Comparison of ENCODE assay signal across 10 cellular contexts in genomic region chr5:102959055-102959454, GRCh38.
DNase-seq lines count a peak whose midpoint lies in the region; ATAC-seq, FAIRE-seq and TF ChIP-seq lines count a peak whose summit lies in the region.
"Had no signal": no experiment of that assay in that cellular context is flagged by ENCODE, and none has a peak within 500 bp of the region (broad histone marks: within the 10 kb centered on the region; RNA-seq: fewer than 3 reads in every experiment).

No MANE protein-coding gene starts in this region.

- TF ChIP-seq EP300 in GM12878 (IDR thresholded peaks at IDR 0.05; ENCODE audit: borderline replicate concordance in 1 of 2, control insufficient read depth in 1 of 2, low read depth in 2 of 2, low read length in 2 of 2): no peak

- no peaks in the 10 kb centered on the region for H3K9me3 ChIP-seq in GM12878 (replicated peaks; ENCODE audit: control insufficient read depth, insufficient read depth, low read length)

- intact Hi-C loops in GM12878 (cut with micrococcal nuclease; ENCODE audit: unreplicated experiment): no loop called here

- no peak for TF ChIP-seq RAD21 in GM12878 (IDR thresholded peaks at IDR 0.05; ENCODE audit: insufficient read depth, low read depth, low read length)

- FAIRE-seq in GM12878 (lab: Jason Lieb, UNC): no peak

- 68% methylated on average over 1 of the region's 1 CpG for WGBS in GM12878 (ENCODE audit: insufficient coverage, insufficient replicate concordance, low lambda C conversion rate, missing lambda C conversion rate)

- H3K36me3 ChIP-seq in GM12878 (ENCODE audit: control insufficient read depth in 2 of 2, insufficient read depth in 2 of 2, low read length in 1 of 2): no peaks in the 10 kb centered on the region; a peak in 1 of 4 replicates

- in situ Hi-C loops in GM12878 (cut with MboI): no loop called here

- no peaks in the 10 kb centered on the region for H3K9me3 Mint-ChIP-seq in activated T-cell treated with anti-CD3 and anti-CD28 coated beads, Interleukin-2, amount 50 U/mL, for 24 hours

- no peak for TF ChIP-seq POLR2A in GM12878 (IDR thresholded peaks at IDR 0.05; ENCODE audit: low read depth, low read length)

- no peaks in the 10 kb centered on the region for H4K20me1 ChIP-seq in GM12878 (ENCODE audit: control insufficient read depth, insufficient read depth)

- peaks cover 4% of the 10 kb centered on the region for H3K4me1 Mint-ChIP-seq in activated T-cell treated with anti-CD3 and anti-CD28 coated beads, Interleukin-2, amount 50 U/mL, for 24 hours (ENCODE audit: low read depth)

- no peaks in the 10 kb centered on the region for H3K4me1 ChIP-seq in GM12878 (ENCODE audit: control insufficient read depth, insufficient read depth, low read length)

- H3K4me3 Mint-ChIP-seq in activated T-cell treated with anti-CD3 and anti-CD28 coated beads, Interleukin-2, amount 50 U/mL, for 24 hours: no peak overlapping the region

- H2AFZ ChIP-seq in GM12878 (ENCODE audit: control insufficient read depth, low read depth, low read length): no peak overlapping the region

- BruUV-seq in GM12878 (replicated peaks; lab: Mats Ljungman, UMichigan): no TSS peak

- no peaks in the 10 kb centered on the region for H3K27me3 Mint-ChIP-seq in activated T-cell treated with anti-CD3 and anti-CD28 coated beads, Interleukin-2, amount 50 U/mL, for 24 hours

- no peak for TF ChIP-seq CTCF in GM12878 (IDR thresholded peaks at IDR 0.05 in 2 of 3, conservative IDR thresholded peaks at IDR 0.05 in 1 of 3; ENCODE audit: control insufficient read depth in 2 of 3, extremely low read depth in 1 of 3, insufficient read depth in 1 of 3, low read depth in 3 of 3, low read length in 3 of 3)

- SMC1A ChIA-PET in GM12878 (lab: Charles Lee; ENCODE audit: uncharacterized antibody, unreplicated experiment): interaction anchor here (1.6 kb wide), 1 partner anchor 21 kb away, joined by 3 read pairs; no protein-coding TSS in a partner anchor

- POLR2A ChIA-PET in GM12878 (lab: Charles Lee): no interaction called here

- ATAC-seq in HG03060 (IDR thresholded peaks at IDR 0.05; ENCODE audit: low read depth, unreplicated experiment) (peak; percentile 75), GM12878 (peak; percentile 38; the same call in 1 of the 3 replicates), HG03159 (IDR thresholded peaks at IDR 0.05; ENCODE audit: unreplicated experiment) (no peak)

- RAD21 ChIA-PET in GM12878 (lab: Charles Lee; ENCODE audit: unreplicated experiment): no interaction called here

- no peaks in the 10 kb centered on the region for H3K27me3 ChIP-seq in GM12878 (replicated peaks in 1 of 2; ENCODE audit: control insufficient read depth in 2 of 2, insufficient read depth in 2 of 2, low read length in 1 of 2)

- peaks cover 60% of the 10 kb centered on the region for H3K36me3 Mint-ChIP-seq in activated T-cell treated with anti-CD3 and anti-CD28 coated beads, Interleukin-2, amount 50 U/mL, for 24 hours (ENCODE audit: low read depth)

- H3K27ac Mint-ChIP-seq in activated T-cell treated with anti-CD3 and anti-CD28 coated beads, Interleukin-2, amount 50 U/mL, for 24 hours: no peak overlapping the region

- H3K9ac ChIP-seq in GM12878 (ENCODE audit: control insufficient read depth, insufficient read depth, low read length): no peak overlapping the region

- no peak overlapping the region for H3K4me2 ChIP-seq in GM12878 (ENCODE audit: control insufficient read depth, insufficient read depth)

- H3K79me2 ChIP-seq in GM12878 (ENCODE audit: control insufficient read depth, insufficient read depth, low read length): no peaks in the 10 kb centered on the region

- no peak overlapping the region for H3K27ac ChIP-seq in GM12878 (ENCODE audit: control insufficient read depth, insufficient read depth)

- CTCF ChIA-PET in GM12878 (lab: Yijun Ruan, JAX): no interaction called here

- DNase-seq in ELR (ENCODE audit: low read depth): peak; percentile 95
- no peak for DNase-seq in GM12878 (ENCODE audit: low read depth, low spot score)
- peak; percentile 55 to 94 for DNase-seq in lung microvascular endothelial cell (ENCODE audit: low read depth in 2 of 2)
- DNase-seq in DMS114 treated with DMSO at 0.1 percent for 48 hours (lab: John Stamatoyannopoulos, UW; ENCODE audit: unreplicated experiment): no peak
- DNase-seq in stimulated activated CD4-positive, alpha-beta T cell treated with anti-CD3 and anti-CD28 coated beads, Interleukin-4, amount 100 ng/mL, for 24 hours: no peak
- DNase-seq in activated T-cell treated with anti-CD3 and anti-CD28 coated beads, Interleukin-2, amount 50 U/mL, for 24 hours: no peak
- DNase-seq: effector memory CD4-positive, alpha-beta T cell; KBM-7 had no signal

- no peak overlapping the region for H3K4me3 ChIP-seq in GM12878

TF ChIP-seq in GM12878, 131 proteins besides CTCF, POLR2A, EP300 and RAD21:
- TF ChIP-seq MEF2A (IDR thresholded peaks at IDR 0.05; ENCODE audit: insufficient read depth, low read depth, low read length) (0 out of 2 replicates have a peak, but pooled peaks have one; percentile 46), EGR1 (IDR thresholded peaks at IDR 0.05; ENCODE audit: borderline replicate concordance in 1 of 2, low read depth in 2 of 2, low read length in 2 of 2) (no peak), JUNB (IDR thresholded peaks at IDR 0.05) (peak; percentile 65)

Comparison
In these comparisons a context has a peak if more than half of its experiments do, and no peak if none do; other contexts are left out.
1. DNase-seq: peak in ELR (single experiment) and lung microvascular endothelial cell (2 of 2); none in GM12878 (single experiment), DMS114 treated with DMSO at 0.1 percent for 48 hours (single experiment), stimulated activated CD4-positive, alpha-beta T cell treated with anti-CD3 and anti-CD28 coated beads, Interleukin-4, amount 100 ng/mL, for 24 hours (single experiment) and activated T-cell treated with anti-CD3 and anti-CD28 coated beads, Interleukin-2, amount 50 U/mL, for 24 hours (single experiment).